In the genomic region with DNA sequence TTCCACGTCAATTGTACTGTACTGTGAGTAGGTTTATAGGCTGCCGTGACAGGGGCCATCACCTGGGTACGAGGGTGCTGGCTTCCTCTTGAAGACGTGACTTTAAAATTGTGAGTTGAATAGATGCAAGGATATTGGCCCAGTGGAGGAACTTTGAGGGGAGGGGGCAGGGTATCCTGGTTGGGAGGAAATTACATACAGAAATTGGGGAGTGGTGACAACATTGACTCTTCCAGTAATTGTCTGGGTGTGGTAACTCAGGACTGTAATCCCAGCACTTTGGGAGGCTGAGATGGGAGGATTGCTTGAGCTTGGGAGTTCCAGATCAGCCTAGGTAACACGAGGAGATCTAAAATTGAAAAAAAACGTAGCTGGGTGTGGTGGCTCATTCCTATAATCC, we compare ENCODE assay signal across 27 cellular contexts. TPM values are rescaled to one million over a fixed set of nuclear protein-coding genes. Genes with fewer than 3 reads are reported as not detected.
"Had no signal": no experiment of that assay in that cellular context is flagged by ENCODE, and none has a peak within 500 bp of the region (broad histone marks: within the 10 kb centered on the region; RNA-seq: fewer than 3 reads in every experiment).

No MANE protein-coding gene starts in this region.

- H3K36me3 ChIP-seq: esophagus muscularis mucosa, gastrocnemius medialis, neutrophil, sigmoid colon, stomach, thoracic aorta, transverse colon had no signal

- DNase-seq: effector memory CD4-positive, alpha-beta T cell; gastrocnemius medialis; glutamatergic neuron; left colon; left ventricle myocardium superior; naive thymus-derived CD4-positive, alpha-beta T cell; sigmoid colon; stimulated activated CD4-positive, alpha-beta T cell treated with anti-CD3 and anti-CD28 coated beads, Interleukin-2, amount 100 ng/mL, for 24 hours; stimulated activated CD4-positive, alpha-beta T cell treated with anti-CD3 and anti-CD28 coated beads, Interleukin-4, amount 100 ng/mL, for 4 hours; stimulated activated naive B cell treated with anti-CD40 and anti-IgM and Interleukin-4, amounts not matched to agents 10 μg/mL and 1 μg/mL and 100 μg/mL, for 72 hours; stomach; substantia nigra; transverse colon had no signal

- H3K27ac Mint-ChIP-seq: stimulated activated naive B cell treated with anti-CD40 and anti-IgM and Interleukin-4, amounts not matched to agents 10 μg/mL and 1 μg/mL and 100 μg/mL, for 72 hours had no signal

- ATAC-seq: gastrocnemius medialis; left colon; left ventricle myocardium superior; naive thymus-derived CD4-positive, alpha-beta T cell; stimulated activated naive B cell treated with anti-CD40 and anti-IgM and Interleukin-4, amounts not matched to agents 10 μg/mL and 1 μg/mL and 100 μg/mL, for 72 hours had no signal

- H3K4me1 ChIP-seq: esophagus muscularis mucosa, gastrocnemius medialis, sigmoid colon, stomach, transverse colon had no signal

- H3K4me3 ChIP-seq: esophagus muscularis mucosa, gastrocnemius medialis, lung, sigmoid colon, skin epidermis, stomach, thoracic aorta, transverse colon had no signal

- H3K4me3 Mint-ChIP-seq: naive thymus-derived CD4-positive, alpha-beta T cell; stimulated activated naive B cell treated with anti-CD40 and anti-IgM and Interleukin-4, amounts not matched to agents 10 μg/mL and 1 μg/mL and 100 μg/mL, for 72 hours had no signal

- H3K4me1 Mint-ChIP-seq: naive thymus-derived CD4-positive, alpha-beta T cell had no signal

- H3K27me3 ChIP-seq: gastrocnemius medialis, neutrophil, sigmoid colon, transverse colon had no signal

- H3K36me3 Mint-ChIP-seq: stimulated activated naive B cell treated with anti-CD40 and anti-IgM and Interleukin-4, amounts not matched to agents 10 μg/mL and 1 μg/mL and 100 μg/mL, for 72 hours had no signal

- H3K27ac ChIP-seq: epithelial cell of prostate, esophagus muscularis mucosa, gastrocnemius medialis, neutrophil, sigmoid colon, skin epidermis, stomach, thoracic aorta, transverse colon had no signal

- H3K9me3 ChIP-seq: esophagus muscularis mucosa, gastrocnemius medialis, neutrophil, sigmoid colon, thoracic aorta, transverse colon had no signal

RNA-seq across cellular contexts. Expression of gene DPRX, which starts 30.4 kb away (rescaled TPM):
- total RNA-seq: esophagus muscularis mucosa; fibroblast of villous mesenchyme; kidney epithelial cell; left colon; left ventricle myocardium superior; lung; mesenteric fat pad; mononuclear cell; naive thymus-derived CD4-positive, alpha-beta T cell; osteoblast; pulmonary artery endothelial cell; sigmoid colon; thoracic aorta; transverse colon; urinary bladder had no signal
- polyA plus RNA-seq: naive thymus-derived CD4-positive, alpha-beta T cell; neural cell; sigmoid colon; stomach; urinary bladder had no signal
